1 cellular context compared by ENCODE assay signal in the genomic region with DNA sequence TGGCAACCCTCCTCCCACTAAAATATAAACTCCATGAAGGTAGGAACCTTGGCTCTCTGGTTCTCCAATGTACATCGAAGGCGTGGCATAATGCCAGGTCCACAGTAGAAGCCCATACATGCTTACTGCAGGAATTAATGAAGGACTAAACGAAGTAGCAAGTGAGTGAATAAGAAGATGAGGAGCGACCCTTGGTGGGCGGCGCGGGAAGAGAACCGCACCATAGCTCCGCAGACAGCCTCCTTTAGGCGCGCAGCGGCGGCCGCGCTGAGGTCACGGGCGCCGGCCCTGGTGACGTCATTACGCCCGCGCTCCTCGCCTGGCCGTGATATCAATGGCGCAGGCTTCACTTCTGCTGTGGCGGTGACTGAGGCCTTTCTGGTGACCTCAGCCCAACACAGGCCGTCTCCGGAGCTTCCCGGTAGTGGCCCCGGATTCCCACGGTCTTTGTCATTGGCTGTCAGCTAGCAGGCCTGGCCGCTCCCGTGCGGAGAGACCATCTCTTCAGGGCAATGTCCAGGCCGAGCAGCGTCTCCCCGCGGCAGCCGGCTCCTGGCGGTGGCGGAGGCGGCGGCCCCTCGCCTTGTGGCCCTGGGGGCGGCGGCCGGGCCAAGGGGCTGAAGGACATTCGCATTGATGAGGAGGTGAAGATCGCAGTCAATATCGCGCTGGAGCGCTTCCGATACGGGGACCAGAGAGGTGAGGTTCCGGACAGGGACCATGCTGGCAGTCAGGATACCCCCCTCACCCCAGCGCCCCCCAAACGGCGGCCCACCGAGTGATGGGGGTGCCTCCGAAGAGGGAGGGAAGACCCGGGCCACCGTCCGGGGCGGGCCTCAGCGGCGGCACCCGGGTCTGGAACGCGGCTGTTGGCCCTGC.
A peak's percentile ranks its signal among the peaks of the same experiment; 100 is the strongest.
TF ChIP-seq lines count a peak whose summit lies in the region.

Gene YTHDC2, plus strand, starts transcription at position 311 of the 879 bp plus-strand sequence. Its CDS starts 202 bp downstream, at position 513.

TF ChIP-seq in K562, 482 proteins besides CTCF, POLR2A, EP300 and RAD21 (continued from another document and continues in another):
- TF ChIP-seq ZNF639 (CRISPR knock-in tag; conservative IDR thresholded peaks at IDR 0.05 in 1 of 2, IDR thresholded peaks at IDR 0.05 in 1 of 2) (peak in 1 of 2 experiments; percentile 76; a peak in 1 of 4 replicates), SNRNP70 (optimal IDR thresholded peaks at IDR 0.05; ENCODE audit: low read depth, low read length) (no peak), BDP1 (IDR thresholded peaks at IDR 0.05; ENCODE audit: insufficient read depth, insufficient read length) (no peak), KDM2B (CRISPR knock-in tag; IDR thresholded peaks at IDR 0.05) (no peak), NR2C2 (CRISPR knock-in tag; IDR thresholded peaks at IDR 0.05) (peak; percentile 66), NR2C2 (tag; IDR thresholded peaks at IDR 0.05) (peak; percentile 87), SNIP1 (IDR thresholded peaks at IDR 0.05; ENCODE audit: low read depth) (no peak), JUN (IDR thresholded peaks at IDR 0.05; ENCODE audit: borderline replicate concordance, low read depth, low read length) (peak; percentile 95), JUN (CRISPR knock-in tag; IDR thresholded peaks at IDR 0.05; ENCODE audit: borderline replicate concordance) (peak; percentile 96), MYNN (IDR thresholded peaks at IDR 0.05) (no peak), MYNN (CRISPR knock-in tag; IDR thresholded peaks at IDR 0.05) (no peak), ILK (tag; IDR thresholded peaks at IDR 0.05; ENCODE audit: borderline replicate concordance, low read depth) (no peak), ZNF830 (CRISPR knock-in tag; IDR thresholded peaks at IDR 0.05) (peak; percentile 22; the same call in 1 of the 2 replicates), U2AF1 (optimal IDR thresholded peaks at IDR 0.05; ENCODE audit: low read depth, low read length) (no peak), KDM4B (IDR thresholded peaks at IDR 0.05; ENCODE audit: borderline replicate concordance in 2 of 2, low read depth in 1 of 2) (no peak), RBM17 (IDR thresholded peaks at IDR 0.05; ENCODE audit: borderline replicate concordance, low read depth, low read length) (no peak), HINFP (tag; conservative IDR thresholded peaks at IDR 0.05; ENCODE audit: low read depth) (no peak), ZNF134 (CRISPR knock-in tag; conservative IDR thresholded peaks at IDR 0.05) (no peak), THAP12 (CRISPR knock-in tag; IDR thresholded peaks at IDR 0.05) (no peak), ZNF57 (CRISPR knock-in tag; IDR thresholded peaks at IDR 0.05) (no peak), SAP30 (IDR thresholded peaks at IDR 0.05; ENCODE audit: borderline replicate concordance, insufficient read depth, low read depth, low read length, poor library complexity, severe bottlenecking) (peak; percentile 60), FOXM1 (IDR thresholded peaks at IDR 0.05; ENCODE audit: low read depth) (no peak), FOXM1 (CRISPR knock-in tag; IDR thresholded peaks at IDR 0.05; ENCODE audit: low read depth) (no peak), ZFPM2 (CRISPR knock-in tag; IDR thresholded peaks at IDR 0.05) (no peak), MCM3 (IDR thresholded peaks at IDR 0.05) (no peak), ZNF764 (CRISPR knock-in tag; IDR thresholded peaks at IDR 0.05; ENCODE audit: low read depth) (no peak), LARP7 (IDR thresholded peaks at IDR 0.05) (no peak), PHTF2 (CRISPR knock-in tag; IDR thresholded peaks at IDR 0.05) (no peak), TAF9B (IDR thresholded peaks at IDR 0.05; ENCODE audit: partially characterized antibody) (peak; percentile 81), HDAC2 (IDR thresholded peaks at IDR 0.05) (peak; percentile 38; the same call in 1 of the 2 replicates), KLF13 (tag; IDR thresholded peaks at IDR 0.05; ENCODE audit: borderline replicate concordance, low read depth) (no peak), HDGF (IDR thresholded peaks at IDR 0.05) (no peak), HMG20B (CRISPR knock-in tag; IDR thresholded peaks at IDR 0.05) (no peak), ZNF140 (CRISPR knock-in tag; IDR thresholded peaks at IDR 0.05) (no peak), ELF2 (CRISPR knock-in tag; IDR thresholded peaks at IDR 0.05) (no peak), KAT7 (CRISPR knock-in tag; IDR thresholded peaks at IDR 0.05; ENCODE audit: borderline replicate concordance) (no peak), ZEB2 (IDR thresholded peaks at IDR 0.05) (no peak), E2F6 (IDR thresholded peaks at IDR 0.05; ENCODE audit: borderline replicate concordance in 1 of 2, extremely low read depth in 1 of 2, insufficient read depth in 1 of 2, insufficient read length in 1 of 2, low read depth in 1 of 2, low read length in 1 of 2, poor library complexity in 1 of 2, severe bottlenecking in 1 of 2) (peak; percentile 62 to 75), DMBX1 (CRISPR knock-in tag; IDR thresholded peaks at IDR 0.05; ENCODE audit: borderline replicate concordance) (no peak), GABPB1 (CRISPR knock-in tag; IDR thresholded peaks at IDR 0.05) (peak; percentile 18; the same call in 1 of the 2 replicates), ZC3H4 (CRISPR knock-in tag; IDR thresholded peaks at IDR 0.05; ENCODE audit: borderline replicate concordance) (no peak), CBX5 (IDR thresholded peaks at IDR 0.05; ENCODE audit: borderline replicate concordance, low read depth) (no peak), TCF3 (CRISPR knock-in tag; IDR thresholded peaks at IDR 0.05) (0 out of 2 replicates have a peak, but pooled peaks have one; percentile 22)
- TF ChIP-seq, protein P1, sequence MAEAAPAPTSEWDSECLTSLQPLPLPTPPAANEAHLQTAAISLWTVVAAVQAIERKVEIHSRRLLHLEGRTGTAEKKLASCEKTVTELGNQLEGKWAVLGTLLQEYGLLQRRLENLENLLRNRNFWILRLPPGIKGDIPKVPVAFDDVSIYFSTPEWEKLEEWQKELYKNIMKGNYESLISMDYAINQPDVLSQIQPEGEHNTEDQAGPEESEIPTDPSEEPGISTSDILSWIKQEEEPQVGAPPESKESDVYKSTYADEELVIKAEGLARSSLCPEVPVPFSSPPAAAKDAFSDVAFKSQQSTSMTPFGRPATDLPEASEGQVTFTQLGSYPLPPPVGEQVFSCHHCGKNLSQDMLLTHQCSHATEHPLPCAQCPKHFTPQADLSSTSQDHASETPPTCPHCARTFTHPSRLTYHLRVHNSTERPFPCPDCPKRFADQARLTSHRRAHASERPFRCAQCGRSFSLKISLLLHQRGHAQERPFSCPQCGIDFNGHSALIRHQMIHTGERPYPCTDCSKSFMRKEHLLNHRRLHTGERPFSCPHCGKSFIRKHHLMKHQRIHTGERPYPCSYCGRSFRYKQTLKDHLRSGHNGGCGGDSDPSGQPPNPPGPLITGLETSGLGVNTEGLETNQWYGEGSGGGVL (CRISPR knock-in tag; IDR thresholded peaks at IDR 0.05) = no peak
- TF ChIP-seq, protein P2, sequence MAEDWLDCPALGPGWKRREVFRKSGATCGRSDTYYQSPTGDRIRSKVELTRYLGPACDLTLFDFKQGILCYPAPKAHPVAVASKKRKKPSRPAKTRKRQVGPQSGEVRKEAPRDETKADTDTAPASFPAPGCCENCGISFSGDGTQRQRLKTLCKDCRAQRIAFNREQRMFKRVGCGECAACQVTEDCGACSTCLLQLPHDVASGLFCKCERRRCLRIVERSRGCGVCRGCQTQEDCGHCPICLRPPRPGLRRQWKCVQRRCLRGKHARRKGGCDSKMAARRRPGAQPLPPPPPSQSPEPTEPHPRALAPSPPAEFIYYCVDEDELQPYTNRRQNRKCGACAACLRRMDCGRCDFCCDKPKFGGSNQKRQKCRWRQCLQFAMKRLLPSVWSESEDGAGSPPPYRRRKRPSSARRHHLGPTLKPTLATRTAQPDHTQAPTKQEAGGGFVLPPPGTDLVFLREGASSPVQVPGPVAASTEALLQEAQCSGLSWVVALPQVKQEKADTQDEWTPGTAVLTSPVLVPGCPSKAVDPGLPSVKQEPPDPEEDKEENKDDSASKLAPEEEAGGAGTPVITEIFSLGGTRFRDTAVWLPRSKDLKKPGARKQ (CRISPR knock-in tag; IDR thresholded peaks at IDR 0.05) = 0 out of 2 replicates have a peak, but pooled peaks have one; percentile 46
- TF ChIP-seq, protein P3, sequence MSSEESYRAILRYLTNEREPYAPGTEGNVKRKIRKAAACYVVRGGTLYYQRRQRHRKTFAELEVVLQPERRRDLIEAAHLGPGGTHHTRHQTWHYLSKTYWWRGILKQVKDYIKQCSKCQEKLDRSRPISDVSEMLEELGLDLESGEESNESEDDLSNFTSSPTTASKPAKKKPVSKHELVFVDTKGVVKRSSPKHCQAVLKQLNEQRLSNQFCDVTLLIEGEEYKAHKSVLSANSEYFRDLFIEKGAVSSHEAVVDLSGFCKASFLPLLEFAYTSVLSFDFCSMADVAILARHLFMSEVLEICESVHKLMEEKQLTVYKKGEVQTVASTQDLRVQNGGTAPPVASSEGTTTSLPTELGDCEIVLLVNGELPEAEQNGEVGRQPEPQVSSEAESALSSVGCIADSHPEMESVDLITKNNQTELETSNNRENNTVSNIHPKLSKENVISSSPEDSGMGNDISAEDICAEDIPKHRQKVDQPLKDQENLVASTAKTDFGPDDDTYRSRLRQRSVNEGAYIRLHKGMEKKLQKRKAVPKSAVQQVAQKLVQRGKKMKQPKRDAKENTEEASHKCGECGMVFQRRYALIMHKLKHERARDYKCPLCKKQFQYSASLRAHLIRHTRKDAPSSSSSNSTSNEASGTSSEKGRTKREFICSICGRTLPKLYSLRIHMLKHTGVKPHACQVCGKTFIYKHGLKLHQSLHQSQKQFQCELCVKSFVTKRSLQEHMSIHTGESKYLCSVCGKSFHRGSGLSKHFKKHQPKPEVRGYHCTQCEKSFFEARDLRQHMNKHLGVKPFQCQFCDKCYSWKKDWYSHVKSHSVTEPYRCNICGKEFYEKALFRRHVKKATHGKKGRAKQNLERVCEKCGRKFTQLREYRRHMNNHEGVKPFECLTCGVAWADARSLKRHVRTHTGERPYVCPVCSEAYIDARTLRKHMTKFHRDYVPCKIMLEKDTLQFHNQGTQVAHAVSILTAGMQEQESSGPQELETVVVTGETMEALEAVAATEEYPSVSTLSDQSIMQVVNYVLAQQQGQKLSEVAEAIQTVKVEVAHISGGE (CRISPR knock-in tag; IDR thresholded peaks at IDR 0.05) = 0 out of 6 replicates have a peak, but pooled peaks of 1 of the 3 experiments have one; percentile 27
- TF ChIP-seq, protein P4, sequence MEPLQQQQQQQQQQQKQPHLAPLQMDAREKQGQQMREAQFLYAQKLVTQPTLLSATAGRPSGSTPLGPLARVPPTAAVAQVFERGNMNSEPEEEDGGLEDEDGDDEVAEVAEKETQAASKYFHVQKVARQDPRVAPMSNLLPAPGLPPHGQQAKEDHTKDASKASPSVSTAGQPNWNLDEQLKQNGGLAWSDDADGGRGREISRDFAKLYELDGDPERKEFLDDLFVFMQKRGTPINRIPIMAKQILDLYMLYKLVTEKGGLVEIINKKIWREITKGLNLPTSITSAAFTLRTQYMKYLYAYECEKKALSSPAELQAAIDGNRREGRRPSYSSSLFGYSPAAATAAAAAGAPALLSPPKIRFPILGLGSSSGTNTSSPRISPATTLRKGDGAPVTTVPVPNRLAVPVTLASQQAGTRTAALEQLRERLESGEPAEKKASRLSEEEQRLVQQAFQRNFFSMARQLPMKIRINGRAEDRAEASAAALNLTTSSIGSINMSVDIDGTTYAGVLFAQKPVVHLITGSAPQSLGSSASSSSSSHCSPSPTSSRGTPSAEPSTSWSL (CRISPR knock-in tag; IDR thresholded peaks at IDR 0.05; ENCODE audit: borderline replicate concordance) = no peak
